Comparison of ENCODE assay signal across 10 cellular contexts in the genomic region with DNA sequence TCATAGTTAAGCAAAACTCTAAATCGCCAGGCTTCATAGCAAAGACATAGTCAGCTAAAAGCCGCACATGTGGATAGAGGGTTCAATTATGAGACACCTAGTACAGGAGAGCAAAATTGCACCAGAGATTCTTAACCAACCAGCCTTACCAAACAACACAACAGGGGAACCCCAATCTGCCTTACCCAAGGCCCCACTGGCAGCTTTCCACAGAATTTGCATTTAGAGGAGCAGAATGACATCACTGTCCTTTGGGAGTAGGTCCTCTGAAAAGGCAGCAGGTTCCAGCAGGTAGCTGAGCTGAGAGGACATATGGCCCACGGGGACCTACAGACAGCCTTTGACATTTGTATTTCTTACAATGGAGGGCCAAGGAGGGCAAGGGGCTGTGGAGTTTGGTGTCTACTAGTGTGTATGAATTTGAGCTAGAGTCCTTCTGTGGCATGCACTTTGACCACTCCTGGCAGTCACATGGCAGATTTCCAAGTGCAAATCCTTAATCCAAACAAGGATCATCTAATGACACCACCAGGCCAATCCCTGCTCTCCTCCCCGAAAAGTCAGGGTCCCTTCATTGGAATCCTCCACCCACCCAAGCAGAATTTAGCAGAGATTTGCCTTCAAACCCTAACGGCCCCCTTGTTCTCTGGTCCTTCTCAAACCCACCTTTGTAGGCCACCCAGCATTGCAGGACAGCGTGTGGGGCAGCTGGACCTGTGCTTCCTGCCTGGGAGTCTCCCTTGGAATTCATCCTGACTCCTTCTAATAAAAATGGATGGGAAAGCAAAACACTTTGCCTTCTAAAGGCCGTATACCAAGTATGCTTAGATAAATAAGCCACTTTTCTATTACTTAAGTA.
DNase-seq lines count a peak whose midpoint lies in the region; ATAC-seq and TF ChIP-seq lines count a peak whose summit lies in the region.
"Had no signal": no experiment of that assay in that cellular context is flagged by ENCODE, and none has a peak within 500 bp of the region (broad histone marks: within the 10 kb centered on the region; RNA-seq: fewer than 3 reads in every experiment).

No MANE protein-coding gene starts in this region.

- TF ChIP-seq CTCF in WERI-Rb-1 (IDR thresholded peaks at IDR 0.05; ENCODE audit: low read depth, low read length) = no peak

- no peaks in the 10 kb centered on the region for H3K9me3 ChIP-seq in WERI-Rb-1 (ENCODE audit: severe bottlenecking)

- H3K36me3 ChIP-seq in WERI-Rb-1 = no peaks in the 10 kb centered on the region

- ATAC-seq in HG02678 (IDR thresholded peaks at IDR 0.05; ENCODE audit: unreplicated experiment) = peak; percentile 94

- no peak overlapping the region for H3K4me3 ChIP-seq in WERI-Rb-1 (ENCODE audit: low read depth, low read length)

- H3K27me3 ChIP-seq in WERI-Rb-1 (ENCODE audit: insufficient read depth, low read depth, severe bottlenecking) = no peaks in the 10 kb centered on the region

- H3K27ac ChIP-seq in WERI-Rb-1 = no peak overlapping the region

- DNase-seq in DMS53 (lab: John Stamatoyannopoulos, UW) (peak; percentile 30), DMS53 treated with DMSO at 0.1 percent for 48 hours (lab: John Stamatoyannopoulos, UW; ENCODE audit: unreplicated experiment) (no peak), LoVo (ENCODE audit: low spot score) (peak; percentile 37), renal cortical epithelial cell (ENCODE audit: low read depth) (peak; percentile 26), medulla oblongata (ENCODE audit: extremely low spot score) (no peak), SW 1271 (lab: John Stamatoyannopoulos, UW) (no peak), WERI-Rb-1 (no peak)
- DNase-seq: activated T-cell treated with anti-CD3 and anti-CD28 coated beads, Interleukin-2, amount 50 U/mL, for 48 hours; erythroblast had no signal

Comparison
In these comparisons a context has a peak if more than half of its experiments do, and no peak if none do; other contexts are left out.
1. DNase-seq: peak in DMS53 (single experiment), LoVo (single experiment) and renal cortical epithelial cell (single experiment); none in DMS53 treated with DMSO at 0.1 percent for 48 hours (single experiment), medulla oblongata (single experiment), SW 1271 (0 of 2) and WERI-Rb-1 (single experiment).